In the genomic region with DNA sequence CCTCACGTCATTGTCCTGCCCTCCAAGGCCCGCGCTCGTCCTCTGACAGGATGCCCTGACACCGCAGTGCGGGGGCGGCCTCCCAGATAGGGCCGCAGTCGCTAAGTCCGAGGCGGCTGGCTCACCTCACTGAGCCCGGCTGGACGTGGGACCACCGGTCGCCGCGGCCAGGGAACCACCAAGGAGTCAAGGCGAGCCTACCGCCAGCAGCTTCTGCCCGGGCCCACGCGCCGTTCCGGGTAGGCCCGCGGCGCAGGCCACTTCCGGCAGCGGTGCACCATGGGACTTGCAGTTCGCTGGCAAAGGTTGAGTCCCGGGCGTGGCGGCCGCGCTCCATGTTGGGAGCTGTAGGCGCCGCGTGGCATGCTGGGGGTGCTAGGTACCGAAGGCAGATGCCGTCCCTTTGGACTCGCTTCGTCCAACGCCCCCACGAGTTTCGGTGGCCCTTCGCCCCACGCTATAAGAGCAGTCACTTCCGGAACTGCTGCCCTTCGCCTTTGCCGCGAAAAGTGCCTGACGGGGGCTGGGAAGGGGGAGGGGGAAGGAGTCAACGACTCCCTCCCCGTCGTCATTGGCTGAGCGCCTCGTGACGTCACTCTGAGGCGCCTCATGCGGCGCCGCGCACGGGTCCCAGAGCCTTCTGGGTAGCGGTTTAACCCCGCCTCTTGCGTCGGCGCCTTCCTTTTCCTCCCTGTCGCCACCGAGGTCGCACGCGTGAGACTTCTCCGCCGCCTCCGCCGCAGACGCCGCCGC, we compare ENCODE assay signal across 8 cellular contexts. TPM values are rescaled to one million over a fixed set of nuclear protein-coding genes. Genes with fewer than 3 reads are reported as not detected.
DNase-seq lines count a peak whose midpoint lies in the region; ATAC-seq and TF ChIP-seq lines count a peak whose summit lies in the region.

Gene RPLP2 (plus strand): TSS at position 681 of the 753 bp plus-strand sequence. CDS start 268 bp downstream, outside the sequence.

- peak within 1 kb of the TSS; percentile 96 to 98 for H3K27ac ChIP-seq in testis

- H3K4me1 ChIP-seq in testis = peaks cover 22% of the 10 kb centered on the region

- 1% methylated on average over 61 of the region's 81 CpGs; no CpG with 5 or more reads in 1 of the 2 donors for WGBS in testis, 2 donors

- no peaks in the 10 kb centered on the region for H3K9me3 ChIP-seq in testis

- H3K27ac Mint-ChIP-seq in activated naive CD4-positive, alpha-beta T cell treated with anti-CD3 and anti-CD28 coated beads, Interleukin-2, amount 50 U/mL, for 24 hours = peak within 1 kb of the TSS; percentile 98

- H3K4me3 Mint-ChIP-seq in activated naive CD4-positive, alpha-beta T cell treated with anti-CD3 and anti-CD28 coated beads, Interleukin-2, amount 50 U/mL, for 24 hours = peak within 1 kb of the TSS; percentile 93

- peak within 1 kb of the TSS; percentile 88 to 96 for H3K4me3 ChIP-seq in testis

- peak; percentile 88 for TF ChIP-seq POLR2A in testis (IDR thresholded peaks at IDR 0.05)

- H3K9me3 Mint-ChIP-seq in activated naive CD4-positive, alpha-beta T cell treated with anti-CD3 and anti-CD28 coated beads, Interleukin-2, amount 50 U/mL, for 24 hours = no peaks in the 10 kb centered on the region

- no peaks in the 10 kb centered on the region for H3K36me3 ChIP-seq in testis (ENCODE audit: low read depth, missing control alignments)

- no peak for TF ChIP-seq CTCF in omental fat pad (IDR thresholded peaks at IDR 0.05)
- TF ChIP-seq CTCF in testis (IDR thresholded peaks at IDR 0.05) = peak in 1 of 3 experiments; percentile 8

- peaks cover 16% of the 10 kb centered on the region for H3K36me3 Mint-ChIP-seq in activated naive CD4-positive, alpha-beta T cell treated with anti-CD3 and anti-CD28 coated beads, Interleukin-2, amount 50 U/mL, for 24 hours

- no peaks in the 10 kb centered on the region for H3K27me3 Mint-ChIP-seq in activated naive CD4-positive, alpha-beta T cell treated with anti-CD3 and anti-CD28 coated beads, Interleukin-2, amount 50 U/mL, for 24 hours

- ATAC-seq in HG02588 (IDR thresholded peaks at IDR 0.05; ENCODE audit: unreplicated experiment) = peak; percentile 79
- peak; percentile 86 for ATAC-seq in SK-N-SH treated with all-trans-retinoic acid at 6 μM for 48 hours
- peak; percentile 92 for ATAC-seq in omental fat pad (ENCODE audit: low FRiP score)

- peaks cover 30% of the 10 kb centered on the region for H3K4me1 Mint-ChIP-seq in activated naive CD4-positive, alpha-beta T cell treated with anti-CD3 and anti-CD28 coated beads, Interleukin-2, amount 50 U/mL, for 24 hours

- DNase-seq in GM04504 (ENCODE audit: low read depth) = peak; percentile 94
- DNase-seq in NCI-H1092 (lab: John Stamatoyannopoulos, UW) = peak; percentile 94
- DNase-seq in glomerular endothelial cell (ENCODE audit: extremely low read depth, low read depth, low spot score) = no peak
- DNase-seq in omental fat pad (ENCODE audit: low spot score) = peak; percentile 87
- DNase-seq in testis = peak; percentile 98

- H3K27me3 ChIP-seq in testis = no peaks in the 10 kb centered on the region

- intact Hi-C loops in testis (cut with DNase I; ENCODE audit: low total_unique reads) = no loop called here

TF ChIP-seq in SK-N-SH treated with all-trans-retinoic acid at 6 μM for 48 hours, 23 proteins besides CTCF, POLR2A, EP300 and RAD21:
- TF ChIP-seq ZNF8 (CRISPR knock-in tag; IDR thresholded peaks at IDR 0.05) = no peak
- TF ChIP-seq, protein P1, sequence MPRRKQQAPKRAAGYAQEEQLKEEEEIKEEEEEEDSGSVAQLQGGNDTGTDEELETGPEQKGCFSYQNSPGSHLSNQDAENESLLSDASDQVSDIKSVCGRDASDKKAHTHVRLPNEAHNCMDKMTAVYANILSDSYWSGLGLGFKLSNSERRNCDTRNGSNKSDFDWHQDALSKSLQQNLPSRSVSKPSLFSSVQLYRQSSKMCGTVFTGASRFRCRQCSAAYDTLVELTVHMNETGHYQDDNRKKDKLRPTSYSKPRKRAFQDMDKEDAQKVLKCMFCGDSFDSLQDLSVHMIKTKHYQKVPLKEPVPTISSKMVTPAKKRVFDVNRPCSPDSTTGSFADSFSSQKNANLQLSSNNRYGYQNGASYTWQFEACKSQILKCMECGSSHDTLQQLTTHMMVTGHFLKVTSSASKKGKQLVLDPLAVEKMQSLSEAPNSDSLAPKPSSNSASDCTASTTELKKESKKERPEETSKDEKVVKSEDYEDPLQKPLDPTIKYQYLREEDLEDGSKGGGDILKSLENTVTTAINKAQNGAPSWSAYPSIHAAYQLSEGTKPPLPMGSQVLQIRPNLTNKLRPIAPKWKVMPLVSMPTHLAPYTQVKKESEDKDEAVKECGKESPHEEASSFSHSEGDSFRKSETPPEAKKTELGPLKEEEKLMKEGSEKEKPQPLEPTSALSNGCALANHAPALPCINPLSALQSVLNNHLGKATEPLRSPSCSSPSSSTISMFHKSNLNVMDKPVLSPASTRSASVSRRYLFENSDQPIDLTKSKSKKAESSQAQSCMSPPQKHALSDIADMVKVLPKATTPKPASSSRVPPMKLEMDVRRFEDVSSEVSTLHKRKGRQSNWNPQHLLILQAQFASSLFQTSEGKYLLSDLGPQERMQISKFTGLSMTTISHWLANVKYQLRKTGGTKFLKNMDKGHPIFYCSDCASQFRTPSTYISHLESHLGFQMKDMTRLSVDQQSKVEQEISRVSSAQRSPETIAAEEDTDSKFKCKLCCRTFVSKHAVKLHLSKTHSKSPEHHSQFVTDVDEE (CRISPR knock-in tag; IDR thresholded peaks at IDR 0.05) = 0 out of 2 replicates have a peak, but pooled peaks have one; percentile 41
- no peak for TF ChIP-seq ESRRG (CRISPR knock-in tag; IDR thresholded peaks at IDR 0.05)
- TF ChIP-seq ZNF70 (CRISPR knock-in tag; IDR thresholded peaks at IDR 0.05) = no peak
- no peak for TF ChIP-seq PPARA (CRISPR knock-in tag; IDR thresholded peaks at IDR 0.05; ENCODE audit: borderline replicate concordance)
- TF ChIP-seq GLIS3 (CRISPR knock-in tag; IDR thresholded peaks at IDR 0.05) = no peak
- TF ChIP-seq TOX (CRISPR knock-in tag; IDR thresholded peaks at IDR 0.05; ENCODE audit: borderline replicate concordance) = no peak
- TF ChIP-seq CSDC2 (CRISPR knock-in tag; IDR thresholded peaks at IDR 0.05) = 0 out of 2 replicates have a peak, but pooled peaks have one; percentile 8

RNA-seq across cellular contexts. Expression of gene RPLP2, which starts in this region (rescaled TPM):
- total RNA-seq in glomerular endothelial cell (621 and 670 TPM in 2 replicates), omental fat pad (1,000 to 10,000 TPM in 1 of 4 donors, 100 to 1,000 TPM in 3; 555 to 1,150 (median 858) TPM), testis (100 to 1,000 TPM; 193 to 864 TPM)
- 943 TPM for polyA plus RNA-seq in testis (ENCODE audit: insufficient read depth, low read depth, low replicate concordance)
